ENCODE assay signal across 8 cellular contexts in genomic region chrX:47218920-47219815, GRCh38. TPM values are rescaled to one million over a fixed set of nuclear protein-coding genes. Genes with fewer than 3 reads are reported as not detected.
DNase-seq lines count a peak whose midpoint lies in the region; ATAC-seq lines count a peak whose summit lies in the region.

No MANE protein-coding gene starts in this region.

- 0 out of 2 replicates have a peak, but pooled peaks cover 8% of the 10 kb centered on the region for H3K27me3 ChIP-seq in BLaER1

- H3K4me3 ChIP-seq in BLaER1 = peak overlapping the region; percentile 98

- peak overlapping the region; percentile 98 for H3K9ac ChIP-seq in BLaER1

- H3K4me2 ChIP-seq in BLaER1 = peak overlapping the region; percentile 97

- peak; percentile 59 for DNase-seq in activated CD4-positive, alpha-beta T cell treated with anti-CD3 and anti-CD28 coated beads for 48 hours
- peak; percentile 73 for DNase-seq in ecto neural progenitor cell (ENCODE audit: low spot score)
- peak; percentile 91 for DNase-seq in mesenteric fat pad (ENCODE audit: low spot score)
- peak in 4 of 6 experiments; percentile 17 to 63 (median 32) for DNase-seq in stimulated activated naive CD4-positive, alpha-beta T cell (lab: John Stamatoyannopoulos, UW)

- ATAC-seq in HG03354 (IDR thresholded peaks at IDR 0.05; ENCODE audit: poor library complexity, severe bottlenecking, unreplicated experiment) (peak; percentile 3), GM19324 (IDR thresholded peaks at IDR 0.05; ENCODE audit: low FRiP score, unreplicated experiment) (no peak), GM18517 (IDR thresholded peaks at IDR 0.05; ENCODE audit: unreplicated experiment) (no peak)

- no peaks in the 10 kb centered on the region for H3K9me3 ChIP-seq in BLaER1

- peak overlapping the region; percentile 99 for H3K27ac ChIP-seq in BLaER1

- H4K20me1 ChIP-seq in BLaER1 = peaks cover 89% of the 10 kb centered on the region

- peaks cover 42% of the 10 kb centered on the region for H3K4me1 ChIP-seq in BLaER1

- H3K36me3 ChIP-seq in BLaER1 = peaks cover 59% of the 10 kb centered on the region

RNA-seq across cellular contexts. Expression of gene CDK16, which starts 0.7 kb away (rescaled TPM):
- 80.6 TPM for total RNA-seq in mesenteric fat pad

RNA-seq across cellular contexts. Expression of gene USP11, which starts 13.6 kb away (rescaled TPM):
- total RNA-seq in mesenteric fat pad = 42.2 TPM

RNA-seq across cellular contexts. Expression of gene UBA1, which starts 25.5 kb away (rescaled TPM):
- total RNA-seq in mesenteric fat pad = 189 TPM

Comparison
In these comparisons a context has a peak if more than half of its experiments do, and no peak if none do; other contexts are left out.
1. DNase-seq: peak in every context shown above with its lines; median percentile 91 in mesenteric fat pad; 73 in ecto neural progenitor cell; 59 in activated CD4-positive, alpha-beta T cell treated with anti-CD3 and anti-CD28 coated beads for 48 hours; 32 in stimulated activated naive CD4-positive, alpha-beta T cell.